ENCODE assay signal across 8 cellular contexts in the genomic region with DNA sequence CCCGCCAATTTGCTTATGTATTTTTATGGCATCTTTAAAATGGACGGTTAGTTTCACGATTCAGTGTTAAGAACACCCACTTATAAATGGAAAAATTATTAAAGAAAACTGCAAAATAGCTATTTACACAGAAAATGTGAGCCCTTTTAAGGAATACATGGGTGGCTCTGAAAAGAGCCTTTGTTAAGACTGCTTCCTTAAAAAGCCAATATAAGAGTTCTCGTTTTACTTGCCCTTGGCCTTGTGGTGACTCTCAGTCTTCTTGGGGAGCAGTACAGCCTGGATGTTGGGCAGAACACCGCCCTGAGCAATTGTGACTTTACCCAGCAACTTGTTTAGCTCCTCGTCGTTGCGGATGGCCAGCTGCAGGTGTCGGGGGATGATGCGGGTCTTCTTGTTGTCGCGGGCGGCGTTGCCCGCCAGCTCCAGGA.
DNase-seq lines count a peak whose midpoint lies in the region; ATAC-seq, FAIRE-seq and TF ChIP-seq lines count a peak whose summit lies in the region.

No MANE protein-coding gene starts in this region.

- H3K4me2 ChIP-seq in mesenchymal stem cell (ENCODE audit: low read length, poor library complexity, severe bottlenecking) = peak overlapping the region; percentile 69

- H3K9me3 Mint-ChIP-seq in Caco-2 (ENCODE audit: unreplicated experiment) = no peaks in the 10 kb centered on the region

- TF ChIP-seq POLR2A in uterus (IDR thresholded peaks at IDR 0.05) = no peak
- no peak for TF ChIP-seq POLR2A in GM18505 (IDR thresholded peaks at IDR 0.05; ENCODE audit: borderline replicate concordance, extremely low read depth, insufficient read depth, insufficient read length)

- H2BK15ac ChIP-seq in mesenchymal stem cell (ENCODE audit: low read depth, poor library complexity, severe bottlenecking) = no peak overlapping the region

- peak overlapping the region; percentile 92 for H3K9ac ChIP-seq in mesenchymal stem cell (ENCODE audit: low read length)

- peak overlapping the region in 1 of 2 experiments; percentile 18 for H3K14ac ChIP-seq in mesenchymal stem cell (ENCODE audit: low read length in 2 of 2)

- H3K36me3 Mint-ChIP-seq in Caco-2 (ENCODE audit: insufficient read depth, unreplicated experiment) = peaks cover 79% of the 10 kb centered on the region

- no peak for TF ChIP-seq CTCF in Caco-2 (IDR thresholded peaks at IDR 0.05; ENCODE audit: insufficient read depth in 1 of 2, low read depth in 1 of 2, low read length in 1 of 2, severe bottlenecking in 1 of 2, unreplicated experiment in 1 of 2)
- TF ChIP-seq CTCF in uterus (IDR thresholded peaks at IDR 0.05) = no peak
- TF ChIP-seq CTCF in D721Med (IDR thresholded peaks at IDR 0.05; ENCODE audit: insufficient read depth, missing control alignments) = no peak

- H3K27me3 Mint-ChIP-seq in Caco-2 (ENCODE audit: insufficient read depth, unreplicated experiment) = peaks cover 3% of the 10 kb centered on the region

- POLR2A ChIA-PET in Caco-2 (lab: Charles Lee) = interaction anchor here (0.6 to 7.6 kb wide), 24 partner anchors 10 to 1695 kb away, joined by 3 to 142 read pairs (median 8); a partner anchor contains a TSS

- H2BK12ac ChIP-seq in mesenchymal stem cell (ENCODE audit: low read length in 2 of 2) = no peak overlapping the region

- TSS peak; percentile 73 for BruUV-seq in Caco-2 (replicated peaks; lab: Mats Ljungman, UMichigan)

- no peak overlapping the region for H2BK120ac ChIP-seq in mesenchymal stem cell (ENCODE audit: low read depth, low read length)

- peaks cover 16% of the 10 kb centered on the region for H3K4me1 Mint-ChIP-seq in Caco-2 (ENCODE audit: low read depth, unreplicated experiment)

- peak overlapping the region; percentile 25 for H4K91ac ChIP-seq in mesenchymal stem cell (ENCODE audit: low read length)

- H3K79me1 ChIP-seq in mesenchymal stem cell (replicated peaks; ENCODE audit: low read length, poor library complexity, severe bottlenecking) = peaks cover 8% of the 10 kb centered on the region

- WGBS in mesenchymal stem cell = under 1% methylated on average over 12 of the region's 15 CpGs

- H3K36me3 ChIP-seq in Caco-2 (ENCODE audit: control insufficient read depth, insufficient read depth, low read length) = no peaks in the 10 kb centered on the region
- H3K36me3 ChIP-seq in mesenchymal stem cell (ENCODE audit: control insufficient read depth in 1 of 2, insufficient read depth in 2 of 2, low read depth in 1 of 2, low read length in 2 of 2) = no peaks in the 10 kb centered on the region
- H3K36me3 ChIP-seq in uterus = no peaks in the 10 kb centered on the region

- H3K9me3 ChIP-seq in Caco-2 = no peaks in the 10 kb centered on the region
- H3K9me3 ChIP-seq in mesenchymal stem cell (ENCODE audit: control insufficient read depth, low read length) = no peaks in the 10 kb centered on the region
- H3K9me3 ChIP-seq in uterus = no peaks in the 10 kb centered on the region

- ATAC-seq in GM21723 (IDR thresholded peaks at IDR 0.05; ENCODE audit: unreplicated experiment) (peak; percentile 3), GM18505 (IDR thresholded peaks at IDR 0.05; ENCODE audit: unreplicated experiment) (no peak)

- H3K27ac Mint-ChIP-seq in Caco-2 (ENCODE audit: unreplicated experiment) = peak overlapping the region; percentile 99

- H3K27ac ChIP-seq in caudate nucleus (ENCODE audit: low read depth, low read length) = peak overlapping the region; percentile 81
- peak overlapping the region; percentile 86 for H3K27ac ChIP-seq in mesenchymal stem cell (ENCODE audit: low read length, poor library complexity, severe bottlenecking)
- H3K27ac ChIP-seq in uterus = peak overlapping the region; percentile 91 to 99

- H3K4me3 Mint-ChIP-seq in Caco-2 (ENCODE audit: unreplicated experiment) = peak overlapping the region; percentile 87

- peak overlapping the region in 1 of 2 experiments; percentile 57 for H3K23ac ChIP-seq in mesenchymal stem cell (ENCODE audit: low read length in 2 of 2)

- H2BK5ac ChIP-seq in mesenchymal stem cell (ENCODE audit: low read depth, low read length, poor library complexity, severe bottlenecking) = no peak overlapping the region

- H3K4me1 ChIP-seq in Caco-2 (peaks cover 4% of the 10 kb centered on the region; the same call in 1 of the 2 replicates), mesenchymal stem cell (ENCODE audit: control insufficient read depth, insufficient read depth, low read depth, low read length) (peaks cover 7% of the 10 kb centered on the region), uterus (peaks cover 0 to 6% of the 10 kb centered on the region in 2 donors)

- H4K8ac ChIP-seq in mesenchymal stem cell (ENCODE audit: low read length) = no peak overlapping the region

- H3K27me3 ChIP-seq in Caco-2 (replicated peaks; ENCODE audit: control insufficient read depth, insufficient read depth, low read length) (no peaks in the 10 kb centered on the region), mesenchymal stem cell (ENCODE audit: control insufficient read depth in 1 of 2, insufficient read depth in 1 of 2, low read length in 2 of 2) (peaks cover 0 to 10% of the 10 kb centered on the region in 2 experiments), uterus (peaks cover 0 to 3% of the 10 kb centered on the region in 2 donors)

- no peak for FAIRE-seq in D721Med (lab: Jason Lieb, UNC)

- CTCF ChIA-PET in Caco-2 (lab: Charles Lee) = interaction anchor here (1.0 kb wide), 1 partner anchor 74 kb away, joined by 3 read pairs; a partner anchor contains a TSS

- peak overlapping the region; percentile 79 to 88 for H3K18ac ChIP-seq in mesenchymal stem cell (ENCODE audit: low read depth in 1 of 2, low read length in 2 of 2)

- DNase-seq in Caco-2 (no peak), NCI-H526 treated with DMSO at 0.1 percent for 48 hours (lab: John Stamatoyannopoulos, UW) (peak; percentile 64), caudate nucleus (lab: John Stamatoyannopoulos, UW) (peak in 1 of 61 donors; percentile 23), mesenchymal stem cell (no peak), uterus (no peak), D721Med (ENCODE audit: insufficient read length, low spot score) (no peak)

- intact Hi-C loops in Caco-2 (cut with micrococcal nuclease; ENCODE audit: unreplicated experiment) = loop anchor here (2.0 to 5.0 kb wide), 6 partner anchors 74 to 1694 kb away; a partner anchor contains a TSS
- intact Hi-C loops in uterus (cut with DNase I; ENCODE audit: low total_unique reads) = loop anchor here (10.0 kb wide), 1 partner anchor 74 kb away; a partner anchor contains a TSS

- H3K4ac ChIP-seq in mesenchymal stem cell (ENCODE audit: low read depth in 1 of 2, low read length in 2 of 2) = peak overlapping the region in 1 of 2 experiments; percentile 60

- H2AK5ac ChIP-seq in mesenchymal stem cell (ENCODE audit: low read length, severe bottlenecking) = no peak overlapping the region

- H3K4me3 ChIP-seq in Caco-2 (ENCODE audit: low read depth, low read length) (peak overlapping the region; percentile 63), mesenchymal stem cell (ENCODE audit: insufficient read depth in 1 of 2, low read depth in 1 of 2, low read length in 2 of 2) (peak overlapping the region; percentile 74 to 82), uterus (peak overlapping the region; percentile 54 to 61)

- peak overlapping the region; percentile 81 for H2AFZ ChIP-seq in mesenchymal stem cell (ENCODE audit: low read depth, low read length)
